In the genomic region with DNA sequence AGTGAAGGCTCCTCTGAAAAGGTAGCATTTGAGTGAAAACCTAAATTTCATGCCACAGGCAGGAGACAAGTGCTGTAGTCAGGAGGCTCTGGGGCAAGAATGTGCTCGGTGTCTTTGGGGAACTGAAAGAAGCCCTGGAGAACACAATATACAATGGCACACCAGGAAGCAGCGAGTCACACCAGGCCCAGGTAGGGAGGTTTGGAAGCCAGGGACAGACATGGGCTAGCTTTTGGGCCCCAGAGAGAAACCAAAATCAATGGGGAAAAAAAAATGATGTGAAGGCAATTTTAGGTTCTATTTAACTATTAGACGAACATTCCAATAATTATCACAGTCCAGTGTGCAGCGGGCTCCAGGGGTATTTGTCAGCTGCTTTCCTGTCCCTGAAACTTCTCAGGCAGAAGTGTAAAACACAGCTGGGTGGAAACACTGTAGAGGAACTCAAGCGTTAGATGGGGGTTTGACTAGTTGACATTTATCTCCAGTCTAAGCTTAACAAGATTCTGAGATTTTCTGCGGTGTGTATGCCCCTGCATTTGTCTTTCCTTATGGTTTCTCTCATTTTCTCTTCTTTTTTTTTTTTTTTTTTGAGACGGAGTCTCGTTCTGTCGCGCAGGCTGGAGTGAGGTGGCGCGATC, we compare ENCODE assay signal across 1 cellular context.
TF ChIP-seq lines count a peak whose summit lies in the region.

No MANE protein-coding gene starts in this region.

TF ChIP-seq in GM12878, 131 proteins besides CTCF, POLR2A, EP300 and RAD21 (continued from another document):
- TF ChIP-seq, protein P1, sequence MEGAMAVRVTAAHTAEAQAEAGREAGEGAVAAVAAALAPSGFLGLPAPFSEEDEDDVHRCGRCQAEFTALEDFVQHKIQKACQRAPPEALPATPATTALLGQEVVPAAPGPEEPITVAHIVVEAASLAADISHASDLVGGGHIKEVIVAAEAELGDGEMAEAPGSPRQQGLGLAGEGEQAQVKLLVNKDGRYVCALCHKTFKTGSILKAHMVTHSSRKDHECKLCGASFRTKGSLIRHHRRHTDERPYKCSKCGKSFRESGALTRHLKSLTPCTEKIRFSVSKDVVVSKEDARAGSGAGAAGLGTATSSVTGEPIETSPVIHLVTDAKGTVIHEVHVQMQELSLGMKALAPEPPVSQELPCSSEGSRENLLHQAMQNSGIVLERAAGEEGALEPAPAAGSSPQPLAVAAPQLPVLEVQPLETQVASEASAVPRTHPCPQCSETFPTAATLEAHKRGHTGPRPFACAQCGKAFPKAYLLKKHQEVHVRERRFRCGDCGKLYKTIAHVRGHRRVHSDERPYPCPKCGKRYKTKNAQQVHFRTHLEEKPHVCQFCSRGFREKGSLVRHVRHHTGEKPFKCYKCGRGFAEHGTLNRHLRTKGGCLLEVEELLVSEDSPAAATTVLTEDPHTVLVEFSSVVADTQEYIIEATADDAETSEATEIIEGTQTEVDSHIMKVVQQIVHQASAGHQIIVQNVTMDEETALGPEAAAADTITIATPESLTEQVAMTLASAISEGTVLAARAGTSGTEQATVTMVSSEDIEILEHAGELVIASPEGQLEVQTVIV (IDR thresholded peaks at IDR 0.05; ENCODE audit: borderline replicate concordance, partially characterized antibody): no peak
- peak; percentile 80 for TF ChIP-seq DPF2 (IDR thresholded peaks at IDR 0.05)
- 0 out of 2 replicates have a peak, but pooled peaks have one; percentile 40 for TF ChIP-seq ZNF217 (IDR thresholded peaks at IDR 0.05)
- TF ChIP-seq IRF3 (IDR thresholded peaks at IDR 0.05): no peak
- no peak for TF ChIP-seq ASH2L (IDR thresholded peaks at IDR 0.05; ENCODE audit: borderline replicate concordance, low read depth)
- TF ChIP-seq CREM (IDR thresholded peaks at IDR 0.05; ENCODE audit: low read depth): no peak
- no peak for TF ChIP-seq SMAD1 (IDR thresholded peaks at IDR 0.05; ENCODE audit: low read depth, partially characterized antibody)
- TF ChIP-seq SMAD5 (IDR thresholded peaks at IDR 0.05; ENCODE audit: low read depth): no peak
- TF ChIP-seq NR2C2 (IDR thresholded peaks at IDR 0.05; ENCODE audit: borderline replicate concordance, control insufficient read depth, insufficient read length, low read depth): no peak
- TF ChIP-seq RBBP5 (conservative IDR thresholded peaks at IDR 0.05): no peak
- TF ChIP-seq SIX5 (IDR thresholded peaks at IDR 0.05; ENCODE audit: low read depth, low read length, severe bottlenecking): no peak
- peak; percentile 23; the same call in 1 of the 3 replicates for TF ChIP-seq POU2F2 (IDR thresholded peaks at IDR 0.05; ENCODE audit: borderline replicate concordance, low read depth, low read length)
- TF ChIP-seq POLR2AphosphoS5 (IDR thresholded peaks at IDR 0.05; ENCODE audit: low read length): no peak
- no peak for TF ChIP-seq MYC (IDR thresholded peaks at IDR 0.05; ENCODE audit: insufficient read depth, insufficient read length, insufficient replicate concordance, low read length, severe bottlenecking)
- TF ChIP-seq HDGF (IDR thresholded peaks at IDR 0.05): no peak
- no peak for TF ChIP-seq MTA3 (IDR thresholded peaks at IDR 0.05; ENCODE audit: borderline replicate concordance, low read length)
- no peak for TF ChIP-seq CBX3 (IDR thresholded peaks at IDR 0.05; ENCODE audit: borderline replicate concordance, low read depth)
- TF ChIP-seq ZNF622 (IDR thresholded peaks at IDR 0.05): no peak
- no peak for TF ChIP-seq USF2 (IDR thresholded peaks at IDR 0.05; ENCODE audit: borderline replicate concordance, low read depth, low read length)
- TF ChIP-seq MXI1 (IDR thresholded peaks at IDR 0.05; ENCODE audit: low read depth, low read length): peak; percentile 48; the same call in 1 of the 2 replicates
- TF ChIP-seq SUZ12 (IDR thresholded peaks at IDR 0.05; ENCODE audit: unreplicated experiment): no peak
- TF ChIP-seq NFIC (IDR thresholded peaks at IDR 0.05; ENCODE audit: low read depth, low read length): no peak
- TF ChIP-seq PBX3 (IDR thresholded peaks at IDR 0.05; ENCODE audit: insufficient replicate concordance, low read depth, low read length): no peak
- peak; percentile 49 to 55; a peak in 2 of 4 replicates for TF ChIP-seq BHLHE40 (IDR thresholded peaks at IDR 0.05; ENCODE audit: borderline replicate concordance in 1 of 2, low read depth in 2 of 2, low read length in 1 of 2)
- TF ChIP-seq ZBTB4 (CRISPR knock-in tag; IDR thresholded peaks at IDR 0.05): no peak
- peak; percentile 21 for TF ChIP-seq MEF2B (IDR thresholded peaks at IDR 0.05; ENCODE audit: partially characterized antibody, poor library complexity, severe bottlenecking)
- no peak for TF ChIP-seq NRF1 (conservative IDR thresholded peaks at IDR 0.05; ENCODE audit: low read depth, low read length)
- no peak for TF ChIP-seq IRF4 (IDR thresholded peaks at IDR 0.05; ENCODE audit: low read depth, low read length)
- TF ChIP-seq CBX5 (IDR thresholded peaks at IDR 0.05; ENCODE audit: low read depth): 0 out of 2 replicates have a peak, but pooled peaks have one; percentile 21
- TF ChIP-seq BCL11A (IDR thresholded peaks at IDR 0.05; ENCODE audit: low read depth, low read length): no peak
- 0 out of 2 replicates have a peak, but pooled peaks have one; percentile 19 for TF ChIP-seq ATF7 (IDR thresholded peaks at IDR 0.05; ENCODE audit: low read depth)
- TF ChIP-seq, protein P2, sequence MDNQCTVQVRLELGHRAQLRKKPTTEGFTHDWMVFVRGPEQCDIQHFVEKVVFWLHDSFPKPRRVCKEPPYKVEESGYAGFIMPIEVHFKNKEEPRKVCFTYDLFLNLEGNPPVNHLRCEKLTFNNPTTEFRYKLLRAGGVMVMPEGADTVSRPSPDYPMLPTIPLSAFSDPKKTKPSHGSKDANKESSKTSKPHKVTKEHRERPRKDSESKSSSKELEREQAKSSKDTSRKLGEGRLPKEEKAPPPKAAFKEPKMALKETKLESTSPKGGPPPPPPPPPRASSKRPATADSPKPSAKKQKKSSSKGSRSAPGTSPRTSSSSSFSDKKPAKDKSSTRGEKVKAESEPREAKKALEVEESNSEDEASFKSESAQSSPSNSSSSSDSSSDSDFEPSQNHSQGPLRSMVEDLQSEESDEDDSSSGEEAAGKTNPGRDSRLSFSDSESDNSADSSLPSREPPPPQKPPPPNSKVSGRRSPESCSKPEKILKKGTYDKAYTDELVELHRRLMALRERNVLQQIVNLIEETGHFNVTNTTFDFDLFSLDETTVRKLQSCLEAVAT (IDR thresholded peaks at IDR 0.05): peak; percentile 88; the same call in 1 of the 2 replicates
- TF ChIP-seq, protein P3, sequence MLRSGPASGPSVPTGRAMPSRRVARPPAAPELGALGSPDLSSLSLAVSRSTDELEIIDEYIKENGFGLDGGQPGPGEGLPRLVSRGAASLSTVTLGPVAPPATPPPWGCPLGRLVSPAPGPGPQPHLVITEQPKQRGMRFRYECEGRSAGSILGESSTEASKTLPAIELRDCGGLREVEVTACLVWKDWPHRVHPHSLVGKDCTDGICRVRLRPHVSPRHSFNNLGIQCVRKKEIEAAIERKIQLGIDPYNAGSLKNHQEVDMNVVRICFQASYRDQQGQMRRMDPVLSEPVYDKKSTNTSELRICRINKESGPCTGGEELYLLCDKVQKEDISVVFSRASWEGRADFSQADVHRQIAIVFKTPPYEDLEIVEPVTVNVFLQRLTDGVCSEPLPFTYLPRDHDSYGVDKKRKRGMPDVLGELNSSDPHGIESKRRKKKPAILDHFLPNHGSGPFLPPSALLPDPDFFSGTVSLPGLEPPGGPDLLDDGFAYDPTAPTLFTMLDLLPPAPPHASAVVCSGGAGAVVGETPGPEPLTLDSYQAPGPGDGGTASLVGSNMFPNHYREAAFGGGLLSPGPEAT (IDR thresholded peaks at IDR 0.05; ENCODE audit: low read depth): peak; percentile 77
- no peak for TF ChIP-seq TAF1 (IDR thresholded peaks at IDR 0.05; ENCODE audit: borderline replicate concordance, low read depth, low read length)
- TF ChIP-seq EED (IDR thresholded peaks at IDR 0.05; ENCODE audit: low read depth): peak; percentile 49; the same call in 1 of the 2 replicates
